Comparison of ENCODE assay signal across 15 cellular contexts in the genomic region with DNA sequence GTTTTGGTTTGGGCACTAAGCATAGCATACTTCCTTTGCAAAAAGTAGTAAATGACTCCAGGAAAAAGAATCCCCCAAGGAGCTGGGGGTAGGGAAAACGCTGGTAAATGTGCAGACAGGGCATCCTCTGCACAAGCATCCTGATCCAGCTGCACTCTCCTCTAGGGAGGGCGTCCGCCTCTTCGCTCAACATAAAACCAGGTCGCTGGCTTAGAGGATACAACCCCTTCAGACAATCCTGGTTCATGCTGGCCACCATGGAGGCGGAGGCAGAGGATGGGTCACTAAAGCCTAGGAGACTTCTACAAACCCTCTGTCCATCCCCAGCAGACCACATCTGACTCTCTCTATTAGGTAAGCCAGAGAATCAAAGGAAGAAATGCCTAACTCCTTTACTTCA. TPM values are rescaled to one million over a fixed set of nuclear protein-coding genes. Genes with fewer than 3 reads are reported as not detected.
DNase-seq lines count a peak whose midpoint lies in the region; ATAC-seq and TF ChIP-seq lines count a peak whose summit lies in the region.
"Had no signal": no experiment of that assay in that cellular context is flagged by ENCODE, and none has a peak within 500 bp of the region (broad histone marks: within the 10 kb centered on the region; RNA-seq: fewer than 3 reads in every experiment).

No MANE protein-coding gene starts in this region.

- DNase-seq in activated T-cell treated with anti-CD3 and anti-CD28 coated beads, Interleukin-2, amount 50 U/mL, for 24 hours, result no peak
- DNase-seq in activated T-cell treated with anti-CD3 and anti-CD28 coated beads, Interleukin-2, amount 50 U/mL, for 1 hour, result no peak
- DNase-seq in esophagus muscularis mucosa (ENCODE audit: extremely low spot score), result no peak
- DNase-seq in osteocyte (ENCODE audit: extremely low spot score, unreplicated experiment), result no peak
- no peak for DNase-seq in tibial nerve (ENCODE audit: low spot score in 2 of 2)
- no peak for DNase-seq in NCI-H128 (lab: John Stamatoyannopoulos, UW; ENCODE audit: unreplicated experiment)
- DNase-seq: DMS53; MG63; naive B cell; NCI-H446; stimulated activated naive B cell treated with anti-CD40 and anti-IgM and Interleukin-4, amounts not matched to agents 10 μg/mL and 1 μg/mL and 100 μg/mL, for 72 hours had no signal

- peak overlapping the region; percentile 16 to 43 (median 33) for H3K4me3 ChIP-seq in esophagus muscularis mucosa
- peak overlapping the region in 1 of 4 donors; percentile 6 for H3K4me3 ChIP-seq in tibial nerve
- H3K4me3 ChIP-seq: A549, HAP-1, MG63 had no signal

- no peak for TF ChIP-seq EP300 in esophagus muscularis mucosa (IDR thresholded peaks at IDR 0.05)
- no peak for TF ChIP-seq EP300 in tibial nerve (IDR thresholded peaks at IDR 0.05)

- intact Hi-C loops in esophagus muscularis mucosa (cut with DNase I), result no loop called here

- H3K36me3 ChIP-seq in esophagus muscularis mucosa, result peaks cover 6 to 85% (median 46%) of the 10 kb centered on the region in 4 donors
- peaks cover 0 to 63% (median 16%) of the 10 kb centered on the region in 3 donors for H3K36me3 ChIP-seq in tibial nerve

- H3K36me3 Mint-ChIP-seq in activated T-cell treated with anti-CD3 and anti-CD28 coated beads, Interleukin-2, amount 50 U/mL, for 24 hours (ENCODE audit: low read depth), result peaks cover 94% of the 10 kb centered on the region
- peaks cover 34% of the 10 kb centered on the region for H3K36me3 Mint-ChIP-seq in osteocyte (ENCODE audit: unreplicated experiment)

- ATAC-seq in HG03280 (IDR thresholded peaks at IDR 0.05; ENCODE audit: unreplicated experiment) (no peak), GM18520 (IDR thresholded peaks at IDR 0.05; ENCODE audit: unreplicated experiment) (no peak)
- ATAC-seq: A549; stimulated activated naive B cell treated with anti-CD40 and anti-IgM and Interleukin-4, amounts not matched to agents 10 μg/mL and 1 μg/mL and 100 μg/mL, for 72 hours had no signal

- H3K27ac Mint-ChIP-seq in activated T-cell treated with anti-CD3 and anti-CD28 coated beads, Interleukin-2, amount 50 U/mL, for 24 hours, result peak overlapping the region; percentile 83
- peak overlapping the region; percentile 75 for H3K27ac Mint-ChIP-seq in osteocyte (ENCODE audit: unreplicated experiment)

- H3K4me3 Mint-ChIP-seq in activated T-cell treated with anti-CD3 and anti-CD28 coated beads, Interleukin-2, amount 50 U/mL, for 24 hours, result no peak overlapping the region
- no peak overlapping the region for H3K4me3 Mint-ChIP-seq in osteocyte (ENCODE audit: unreplicated experiment)
- H3K4me3 Mint-ChIP-seq: naive B cell; stimulated activated naive B cell treated with anti-CD40 and anti-IgM and Interleukin-4, amounts not matched to agents 10 μg/mL and 1 μg/mL and 100 μg/mL, for 72 hours had no signal

- 55% methylated on average over 6 of the region's 6 CpGs for WGBS in esophagus muscularis mucosa
- 75 to 81% methylated on average over 6 of the region's 6 CpGs for WGBS in tibial nerve, 2 donors

- no peak for TF ChIP-seq CTCF in esophagus muscularis mucosa (IDR thresholded peaks at IDR 0.05)
- TF ChIP-seq CTCF in osteocyte (IDR thresholded peaks at IDR 0.05), result no peak
- no peak for TF ChIP-seq CTCF in tibial nerve (IDR thresholded peaks at IDR 0.05)

- TF ChIP-seq POLR2A in esophagus muscularis mucosa (IDR thresholded peaks at IDR 0.05; ENCODE audit: low read depth) (no peak), tibial nerve (IDR thresholded peaks at IDR 0.05) (no peak)

- no peaks in the 10 kb centered on the region for H3K27me3 ChIP-seq in esophagus muscularis mucosa
- H3K27me3 ChIP-seq in tibial nerve, result no peaks in the 10 kb centered on the region
- H3K27me3 ChIP-seq: MG63 had no signal

- H3K9me3 ChIP-seq in esophagus muscularis mucosa (no peaks in the 10 kb centered on the region), tibial nerve (no peaks in the 10 kb centered on the region)
- H3K9me3 ChIP-seq: A549, HAP-1, MG63 had no signal

- peaks cover 6% of the 10 kb centered on the region for H3K4me1 Mint-ChIP-seq in activated T-cell treated with anti-CD3 and anti-CD28 coated beads, Interleukin-2, amount 50 U/mL, for 24 hours (ENCODE audit: low read depth)
- peaks cover 59% of the 10 kb centered on the region for H3K4me1 Mint-ChIP-seq in osteocyte (ENCODE audit: unreplicated experiment)

- peak overlapping the region; percentile 84 to 95 (median 94) for H3K27ac ChIP-seq in esophagus muscularis mucosa (replicated peaks in 1 of 4)
- peak overlapping the region; percentile 75 to 93 (median 87) for H3K27ac ChIP-seq in tibial nerve
- H3K27ac ChIP-seq: A549 had no signal

- no peaks in the 10 kb centered on the region for H3K9me3 Mint-ChIP-seq in activated T-cell treated with anti-CD3 and anti-CD28 coated beads, Interleukin-2, amount 50 U/mL, for 24 hours
- no peaks in the 10 kb centered on the region for H3K9me3 Mint-ChIP-seq in osteocyte (ENCODE audit: unreplicated experiment)
- H3K9me3 Mint-ChIP-seq: naive B cell; stimulated activated naive B cell treated with anti-CD40 and anti-IgM and Interleukin-4, amounts not matched to agents 10 μg/mL and 1 μg/mL and 100 μg/mL, for 72 hours had no signal

- H3K4me1 ChIP-seq in esophagus muscularis mucosa (peaks cover 53 to 76% (median 71%) of the 10 kb centered on the region in 4 donors), tibial nerve (peaks cover 10 to 71% (median 41%) of the 10 kb centered on the region in 4 donors)
- H3K4me1 ChIP-seq: HAP-1 had no signal

- no peaks in the 10 kb centered on the region for H3K27me3 Mint-ChIP-seq in activated T-cell treated with anti-CD3 and anti-CD28 coated beads, Interleukin-2, amount 50 U/mL, for 24 hours
- no peaks in the 10 kb centered on the region for H3K27me3 Mint-ChIP-seq in osteocyte (ENCODE audit: unreplicated experiment)
- H3K27me3 Mint-ChIP-seq: naive B cell; stimulated activated naive B cell treated with anti-CD40 and anti-IgM and Interleukin-4, amounts not matched to agents 10 μg/mL and 1 μg/mL and 100 μg/mL, for 72 hours had no signal

RNA-seq across cellular contexts. Expression of a gene that starts 14.2 kb away (rescaled TPM):
- 10 to 100 TPM; 27.8 to 43.7 (median 31.9) TPM for total RNA-seq in esophagus muscularis mucosa
- 57.5 and 65.0 TPM in 2 replicates for total RNA-seq in osteocyte
- total RNA-seq in tibial nerve, result 10 to 100 TPM; 45.4 to 94.5 (median 71.6) TPM

RNA-seq across cellular contexts. Expression of a gene that starts 14.8 kb away (rescaled TPM):
- total RNA-seq in esophagus muscularis mucosa, result 10 to 100 TPM; 12.4 to 21.5 (median 18.4) TPM
- total RNA-seq in osteocyte, result 32.8 and 34.2 TPM in 2 replicates
- 10 to 100 TPM; 10.8 to 16.6 (median 12.8) TPM for total RNA-seq in tibial nerve

RNA-seq across cellular contexts. Expression of a gene that starts 18.5 kb away (rescaled TPM):
- total RNA-seq in esophagus muscularis mucosa, result over 10,000 TPM; 12,513 to 19,293 (median 14,679) TPM
- total RNA-seq in osteocyte, result 711 and 715 TPM in 2 replicates
- total RNA-seq in tibial nerve, result 1,000 to 10,000 TPM; 1,525 to 3,984 (median 2,307) TPM

RNA-seq across cellular contexts. Expression of a gene that starts 39.1 kb away (rescaled TPM):
- total RNA-seq in esophagus muscularis mucosa, result 10 to 100 TPM; 26.5 to 34.1 (median 29.3) TPM
- 65.5 and 67.3 TPM in 2 replicates for total RNA-seq in osteocyte
- total RNA-seq in tibial nerve, result 100 to 1,000 TPM in 3 of 4 donors, 10 to 100 TPM in 1; 72.6 to 132 (median 125) TPM
